8 cellular contexts compared by ENCODE assay signal in genomic region chr15:69760890-69761568, GRCh38.
DNase-seq lines count a peak whose midpoint lies in the region; ATAC-seq and TF ChIP-seq lines count a peak whose summit lies in the region.

No MANE protein-coding gene starts in this region.

- H3K4me3 ChIP-seq in mucosa of descending colon = no peak overlapping the region

- H3K36me3 ChIP-seq in mucosa of descending colon (ENCODE audit: low read depth) = no peaks in the 10 kb centered on the region

- peaks cover 13% of the 10 kb centered on the region for H3K4me1 ChIP-seq in mucosa of descending colon (ENCODE audit: low read depth)

- peak overlapping the region; percentile 32 for H3K4me3 Mint-ChIP-seq in stimulated activated memory B cell treated with anti-CD40 and anti-IgM and Interleukin-4, amounts not matched to agents 10 μg/mL and 1 μg/mL and 100 μg/mL, for 72 hours
- no peak overlapping the region for H3K4me3 Mint-ChIP-seq in nephron progenitor cell

- no peaks in the 10 kb centered on the region for H3K9me3 ChIP-seq in mucosa of descending colon

- TF ChIP-seq CTCF in mucosa of descending colon (IDR thresholded peaks at IDR 0.05) = no peak
- no peak for TF ChIP-seq CTCF in nephron progenitor cell (IDR thresholded peaks at IDR 0.05)

- H3K4me1 Mint-ChIP-seq in stimulated activated memory B cell treated with anti-CD40 and anti-IgM and Interleukin-4, amounts not matched to agents 10 μg/mL and 1 μg/mL and 100 μg/mL, for 72 hours = peaks cover 71% of the 10 kb centered on the region
- H3K4me1 Mint-ChIP-seq in nephron progenitor cell = peaks cover 17% of the 10 kb centered on the region

- peak overlapping the region; percentile 65 for H3K27ac Mint-ChIP-seq in stimulated activated memory B cell treated with anti-CD40 and anti-IgM and Interleukin-4, amounts not matched to agents 10 μg/mL and 1 μg/mL and 100 μg/mL, for 72 hours
- no peak overlapping the region for H3K27ac Mint-ChIP-seq in nephron progenitor cell

- intact Hi-C loops in mucosa of descending colon (cut with DNase I, micrococcal nuclease) = no loop called here

- no peaks in the 10 kb centered on the region for H3K9me3 Mint-ChIP-seq in stimulated activated memory B cell treated with anti-CD40 and anti-IgM and Interleukin-4, amounts not matched to agents 10 μg/mL and 1 μg/mL and 100 μg/mL, for 72 hours
- H3K9me3 Mint-ChIP-seq in nephron progenitor cell = peaks cover under 1% of the 10 kb centered on the region

- H3K27me3 Mint-ChIP-seq in stimulated activated memory B cell treated with anti-CD40 and anti-IgM and Interleukin-4, amounts not matched to agents 10 μg/mL and 1 μg/mL and 100 μg/mL, for 72 hours = no peaks in the 10 kb centered on the region
- H3K27me3 Mint-ChIP-seq in nephron progenitor cell (ENCODE audit: low read depth, poor library complexity) = peaks cover 24% of the 10 kb centered on the region

- ATAC-seq in GM19324 (IDR thresholded peaks at IDR 0.05; ENCODE audit: low FRiP score, unreplicated experiment) = peak; percentile 43
- ATAC-seq in mucosa of descending colon = peak; percentile 78
- peak; percentile 95 for ATAC-seq in stimulated activated memory B cell treated with anti-CD40 and anti-IgM and Interleukin-4, amounts not matched to agents 10 μg/mL and 1 μg/mL and 100 μg/mL, for 72 hours

- no peaks in the 10 kb centered on the region for H3K36me3 Mint-ChIP-seq in stimulated activated memory B cell treated with anti-CD40 and anti-IgM and Interleukin-4, amounts not matched to agents 10 μg/mL and 1 μg/mL and 100 μg/mL, for 72 hours
- H3K36me3 Mint-ChIP-seq in nephron progenitor cell (ENCODE audit: low read depth) = no peaks in the 10 kb centered on the region

- DNase-seq in KG1 (lab: John Stamatoyannopoulos, UW) (peak; percentile 46), mucosa of descending colon (peak; percentile 37 to 63 (median 38)), nephron progenitor cell (no peak), OCI-M2 (lab: John Stamatoyannopoulos, UW; ENCODE audit: unreplicated experiment) (no peak)
- peak; percentile 53 for DNase-seq in activated CD4-positive, CD25-positive, alpha-beta regulatory T cell treated with anti-CD3 and anti-CD28 coated beads, Interleukin-2, amount 50 U/mL, for 72 hours
- DNase-seq in central memory CD4-positive, alpha-beta T cell = peak; percentile 90

Comparison
In these comparisons a context has a peak if more than half of its experiments do, and no peak if none do; other contexts are left out.
1. ATAC-seq: peak in every context shown above with its lines; median percentile 95 in stimulated activated memory B cell treated with anti-CD40 and anti-IgM and Interleukin-4, amounts not matched to agents 10 μg/mL and 1 μg/mL and 100 μg/mL, for 72 hours; 78 in mucosa of descending colon; 43 in GM19324.
2. DNase-seq: peak in KG1 (single experiment), activated CD4-positive, CD25-positive, alpha-beta regulatory T cell treated with anti-CD3 and anti-CD28 coated beads, Interleukin-2, amount 50 U/mL, for 72 hours (single experiment), central memory CD4-positive, alpha-beta T cell (single experiment) and mucosa of descending colon (3 of 3); none in nephron progenitor cell (single experiment) and OCI-M2 (single experiment).